24 cellular contexts compared by ENCODE assay signal in genomic region chr11:30504468-30504867, GRCh38.
"Had no signal": no experiment of that assay in that cellular context is flagged by ENCODE, and none has a peak within 500 bp of the region (broad histone marks: within the 10 kb centered on the region; RNA-seq: fewer than 3 reads in every experiment).

No MANE protein-coding gene starts in this region.

- H3K9me3 Mint-ChIP-seq: activated T-cell treated with anti-CD3 and anti-CD28 coated beads, Interleukin-2, amount 50 U/mL, for 24 hours; naive thymus-derived CD8-positive, alpha-beta T cell; stimulated activated naive CD8-positive, alpha-beta T cell treated with anti-CD3 and anti-CD28 coated beads, Interleukin-15, Interleukin-2, amounts not matched to agents 100 ng/mL and 50 ng/mL, for 24 hours had no signal

- ATAC-seq: activated naive CD4-positive, alpha-beta T cell treated with anti-CD3 and anti-CD28 coated beads, Interleukin-2, amount 50 U/mL, for 72 hours; activated T-helper 17 cell treated with anti-CD3 and anti-CD28 coated beads, Interleukin-2, amount 50 U/mL, for 72 hours; gastroesophageal sphincter; left lobe of liver; lower lobe of right lung; naive thymus-derived CD8-positive, alpha-beta T cell; right cardiac atrium had no signal

- H3K27ac Mint-ChIP-seq: activated naive CD4-positive, alpha-beta T cell treated with anti-CD3 and anti-CD28 coated beads, Interleukin-2, amount 50 U/mL, for 72 hours; activated T-cell treated with anti-CD3 and anti-CD28 coated beads, Interleukin-2, amount 50 U/mL, for 24 hours; activated T-helper 17 cell treated with anti-CD3 and anti-CD28 coated beads, Interleukin-2, amount 50 U/mL, for 72 hours; stimulated activated naive CD8-positive, alpha-beta T cell treated with anti-CD3 and anti-CD28 coated beads, Interleukin-15, Interleukin-2, amounts not matched to agents 100 ng/mL and 50 ng/mL, for 24 hours had no signal

- H3K4me1 Mint-ChIP-seq: activated T-helper 17 cell treated with anti-CD3 and anti-CD28 coated beads, Interleukin-2, amount 50 U/mL, for 72 hours; central memory CD8-positive, alpha-beta T cell had no signal

- H3K27me3 ChIP-seq: ascending aorta, gastroesophageal sphincter, neutrophil, ovary, tibial nerve had no signal

- H3K4me1 ChIP-seq: ascending aorta, gastroesophageal sphincter, lower lobe of right lung, prostate gland, tibial nerve had no signal

- H3K36me3 Mint-ChIP-seq: activated naive CD4-positive, alpha-beta T cell treated with anti-CD3 and anti-CD28 coated beads, Interleukin-2, amount 50 U/mL, for 72 hours; naive thymus-derived CD8-positive, alpha-beta T cell had no signal

- H3K4me3 Mint-ChIP-seq: activated T-cell treated with anti-CD3 and anti-CD28 coated beads, Interleukin-2, amount 50 U/mL, for 24 hours; activated T-helper 17 cell treated with anti-CD3 and anti-CD28 coated beads, Interleukin-2, amount 50 U/mL, for 72 hours; central memory CD8-positive, alpha-beta T cell; naive thymus-derived CD8-positive, alpha-beta T cell; stimulated activated naive CD8-positive, alpha-beta T cell treated with anti-CD3 and anti-CD28 coated beads, Interleukin-15, Interleukin-2, amounts not matched to agents 100 ng/mL and 50 ng/mL, for 24 hours had no signal

- H3K4me3 ChIP-seq: ascending aorta, gastroesophageal sphincter, lower lobe of right lung, ovary, prostate gland, tibial nerve had no signal

- H3K9me3 ChIP-seq: ascending aorta, gastroesophageal sphincter, lower lobe of right lung, neutrophil, ovary, prostate gland, tibial nerve had no signal

- H3K27me3 Mint-ChIP-seq: activated T-helper 17 cell treated with anti-CD3 and anti-CD28 coated beads, Interleukin-2, amount 50 U/mL, for 72 hours; central memory CD8-positive, alpha-beta T cell had no signal

- DNase-seq: activated CD4-positive, alpha-beta T cell treated with anti-CD3 and anti-CD28 coated beads for 1 hour; activated CD8-positive, alpha-beta memory T cell treated with anti-CD3 and anti-CD28 coated beads for 24 hours; activated CD8-positive, alpha-beta memory T cell treated with anti-CD3 and anti-CD28 coated beads, Interleukin-2, amount 50 U/mL, for 4 hours; activated T-cell treated with anti-CD3 and anti-CD28 coated beads, Interleukin-2, amount 50 U/mL, for 24 hours; effector memory CD4-positive, alpha-beta T cell; head of caudate nucleus; hypothalamus; lower lobe of right lung; naive thymus-derived CD8-positive, alpha-beta T cell; ovary; right cardiac atrium; stimulated activated CD4-positive, alpha-beta T cell treated with anti-CD3 and anti-CD28 coated beads, Interleukin-12 subunit alpha, Interleukin-12 subunit beta, amount 100 ng/mL, for 4 hours; stimulated activated CD4-positive, alpha-beta T cell treated with anti-CD3 and anti-CD28 coated beads, Interleukin-4, amount 100 ng/mL, for 4 hours; T-helper 1 cell had no signal

- H3K36me3 ChIP-seq: ascending aorta, gastroesophageal sphincter, lower lobe of right lung, neutrophil, ovary, prostate gland, tibial nerve had no signal

- H3K27ac ChIP-seq: ascending aorta, gastroesophageal sphincter, lower lobe of right lung, neutrophil, ovary, prostate gland, tibial nerve had no signal
